Comparison of ENCODE assay signal across 16 cellular contexts in the genomic region with DNA sequence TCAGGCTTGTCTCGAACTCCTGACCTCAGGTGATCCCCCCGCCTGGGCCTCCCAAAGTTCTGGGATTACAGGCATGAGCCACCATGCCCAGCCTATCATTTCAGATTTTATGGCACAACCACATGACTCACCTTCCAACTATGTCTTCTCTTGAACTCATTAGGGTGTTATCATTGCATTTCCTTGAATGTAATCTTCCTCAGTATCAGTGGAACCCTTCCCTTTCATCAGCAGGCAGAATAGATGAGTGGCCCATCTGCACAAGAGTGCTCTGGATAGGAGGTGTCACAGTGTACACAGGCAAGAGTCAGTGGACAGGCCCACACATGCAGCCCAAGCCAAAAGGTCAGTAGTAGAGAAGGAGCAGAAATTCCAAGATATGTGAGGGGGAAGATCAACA. TPM values are rescaled to one million over a fixed set of nuclear protein-coding genes. Genes with fewer than 3 reads are reported as not detected.
DNase-seq lines count a peak whose midpoint lies in the region; FAIRE-seq and TF ChIP-seq lines count a peak whose summit lies in the region.
"Had no signal": no experiment of that assay in that cellular context is flagged by ENCODE, and none has a peak within 500 bp of the region (broad histone marks: within the 10 kb centered on the region; RNA-seq: fewer than 3 reads in every experiment).

No MANE protein-coding gene starts in this region.

- in situ Hi-C loops in brain microvascular endothelial cell (cut with HindIII; ENCODE audit: low pct_ligation_motif_present, low sequenced_read_pairs), result no loop called here

- no peaks in the 10 kb centered on the region for H3K36me3 ChIP-seq in Caco-2 (ENCODE audit: control insufficient read depth, insufficient read depth, low read length)
- H3K36me3 ChIP-seq in brain microvascular endothelial cell (replicated peaks), result no peaks in the 10 kb centered on the region
- H3K36me3 ChIP-seq in mesenchymal stem cell (ENCODE audit: control insufficient read depth in 1 of 2, insufficient read depth in 2 of 2, low read depth in 1 of 2, low read length in 2 of 2), result no peaks in the 10 kb centered on the region
- no peaks in the 10 kb centered on the region for H3K36me3 ChIP-seq in OCI-LY7 (ENCODE audit: insufficient read depth, low read length)
- H3K36me3 ChIP-seq in suprapubic skin, result no peaks in the 10 kb centered on the region
- H3K36me3 ChIP-seq: SJCRH30 had no signal

- no peak overlapping the region for H3T11ph ChIP-seq in H9 (ENCODE audit: low read length)

- H3K4me1 ChIP-seq in Caco-2, result peaks cover 42% of the 10 kb centered on the region
- H3K4me1 ChIP-seq in mesenchymal stem cell (ENCODE audit: control insufficient read depth, insufficient read depth, low read depth, low read length), result peaks cover 4% of the 10 kb centered on the region
- H3K4me1 ChIP-seq in H9 (ENCODE audit: insufficient read depth, low read length), result no peaks in the 10 kb centered on the region
- H3K4me1 ChIP-seq in OCI-LY7 (ENCODE audit: insufficient read depth, low read length, poor library complexity, severe bottlenecking), result no peaks in the 10 kb centered on the region
- H3K4me1 ChIP-seq in suprapubic skin, result no peaks in the 10 kb centered on the region
- H3K4me1 ChIP-seq: psoas muscle, SJCRH30 had no signal

- no peak overlapping the region for H4K5ac ChIP-seq in H9 (ENCODE audit: insufficient read length, low read depth, low read length)

- 83% methylated on average over 2 of the region's 2 CpGs for WGBS in mesenchymal stem cell
- WGBS in H9 (ENCODE audit: extremely low coverage, insufficient read length, low lambda C conversion rate), result no CpG with 5 or more reads among the region's 2 CpGs
- WGBS in suprapubic skin, result 66% methylated on average over 2 of the region's 2 CpGs

- H2BK120ac ChIP-seq in mesenchymal stem cell (ENCODE audit: low read depth, low read length), result no peak overlapping the region
- H2BK120ac ChIP-seq in H9 (ENCODE audit: low read depth, low read length, poor library complexity, severe bottlenecking), result no peak overlapping the region

- no peaks in the 10 kb centered on the region for H3K9me2 ChIP-seq in OCI-LY7 (ENCODE audit: insufficient read depth, low read length)

- no peak overlapping the region for H3K56ac ChIP-seq in H9 (ENCODE audit: insufficient read length, low read depth, low read length)

- H3K9me3 Mint-ChIP-seq in Caco-2 (ENCODE audit: unreplicated experiment), result peaks cover 50% of the 10 kb centered on the region
- peaks cover 5% of the 10 kb centered on the region in 2 experiments; a peak in 3 of 5 replicates for H3K9me3 Mint-ChIP-seq in H9

- no peak overlapping the region for H2BK5ac ChIP-seq in mesenchymal stem cell (ENCODE audit: low read depth, low read length, poor library complexity, severe bottlenecking)
- no peak overlapping the region for H2BK5ac ChIP-seq in H9 (ENCODE audit: insufficient read length, low read length)

- TF ChIP-seq POLR2A in suprapubic skin (IDR thresholded peaks at IDR 0.05), result no peak

- no peaks in the 10 kb centered on the region for H3K79me2 ChIP-seq in H9 (ENCODE audit: insufficient read depth, low read length)
- no peaks in the 10 kb centered on the region for H3K79me2 ChIP-seq in OCI-LY7 (ENCODE audit: insufficient read depth, low read depth, low read length)

- H3K23ac ChIP-seq in mesenchymal stem cell (ENCODE audit: low read length in 2 of 2), result no peak overlapping the region
- H3K23ac ChIP-seq in H9 (ENCODE audit: insufficient read length, low read depth, low read length), result no peak overlapping the region

- no peaks in the 10 kb centered on the region for H3K79me1 ChIP-seq in mesenchymal stem cell (replicated peaks; ENCODE audit: low read length, poor library complexity, severe bottlenecking)
- H3K79me1 ChIP-seq in H9 (ENCODE audit: insufficient read depth, low read depth, low read length, poor library complexity, severe bottlenecking), result no peaks in the 10 kb centered on the region

- no peak overlapping the region for H4K91ac ChIP-seq in mesenchymal stem cell (ENCODE audit: low read length)
- H4K91ac ChIP-seq in H9 (ENCODE audit: insufficient read length, low read depth, low read length), result no peak overlapping the region

- H3K9ac ChIP-seq in mesenchymal stem cell (ENCODE audit: low read length) (peak overlapping the region; percentile 59), H9 (ENCODE audit: extremely low read depth, insufficient read length, low read length) (no peak overlapping the region)

- H2BK15ac ChIP-seq in mesenchymal stem cell (ENCODE audit: low read depth, poor library complexity, severe bottlenecking) (no peak overlapping the region), H9 (ENCODE audit: low read depth, low read length) (no peak overlapping the region)

- H3K4me1 Mint-ChIP-seq in Caco-2 (ENCODE audit: low read depth, unreplicated experiment) (peaks cover 27% of the 10 kb centered on the region), H9 (no peaks in the 10 kb centered on the region)
- H3K4me1 Mint-ChIP-seq: CD8-positive, alpha-beta memory T cell had no signal

- no peak overlapping the region for H2BK20ac ChIP-seq in H9 (ENCODE audit: low read depth, low read length, poor library complexity, severe bottlenecking)

- FAIRE-seq in frontal cortex (lab: Jason Lieb, UNC), result no peak

- no peaks in the 10 kb centered on the region for H3K23me2 ChIP-seq in H9 (ENCODE audit: insufficient read length, low read depth, low read length, poor library complexity, severe bottlenecking)

- H2AK5ac ChIP-seq in mesenchymal stem cell (ENCODE audit: low read length, severe bottlenecking) (no peak overlapping the region), H9 (ENCODE audit: insufficient read length, low read length) (no peak overlapping the region)

- H3K4ac ChIP-seq in mesenchymal stem cell (ENCODE audit: low read depth in 1 of 2, low read length in 2 of 2) (no peak overlapping the region), H9 (ENCODE audit: low read depth, low read length) (no peak overlapping the region)

- no peak for TF ChIP-seq CTCF in Caco-2 (IDR thresholded peaks at IDR 0.05; ENCODE audit: insufficient read depth in 1 of 2, low read depth in 1 of 2, low read length in 1 of 2, severe bottlenecking in 1 of 2, unreplicated experiment in 1 of 2)
- TF ChIP-seq CTCF in brain microvascular endothelial cell (IDR thresholded peaks at IDR 0.05; ENCODE audit: low read depth, low read length, missing control alignments), result no peak
- TF ChIP-seq CTCF in H9 (conservative IDR thresholded peaks at IDR 0.05), result no peak
- TF ChIP-seq CTCF in OCI-LY7 (conservative IDR thresholded peaks at IDR 0.05; ENCODE audit: low read length), result no peak
- TF ChIP-seq CTCF in suprapubic skin (IDR thresholded peaks at IDR 0.05), result no peak

- H3K9me3 ChIP-seq in Caco-2, result peaks cover 39% of the 10 kb centered on the region
- peaks cover 8% of the 10 kb centered on the region for H3K9me3 ChIP-seq in mesenchymal stem cell (ENCODE audit: control insufficient read depth, low read length)
- H3K9me3 ChIP-seq in H9 (ENCODE audit: control insufficient read depth, low read depth, low read length), result no peaks in the 10 kb centered on the region
- H3K9me3 ChIP-seq in OCI-LY7 (ENCODE audit: low read length), result no peaks in the 10 kb centered on the region
- no peaks in the 10 kb centered on the region for H3K9me3 ChIP-seq in suprapubic skin
- H3K9me3 ChIP-seq: psoas muscle, SJCRH30 had no signal

- CTCF ChIA-PET in Caco-2 (lab: Charles Lee) (interaction anchor here (0.5 to 1.5 kb wide), 3 partner anchors 24 to 464 kb away, joined by 3 to 4 read pairs (median 3); no protein-coding TSS in a partner anchor), OCI-LY7 (lab: Charles Lee; ENCODE audit: unreplicated experiment) (no interaction called here)

- intact Hi-C loops in Caco-2 (cut with micrococcal nuclease; ENCODE audit: unreplicated experiment), result loop anchor here (2.0 kb wide), 1 partner anchor 28 kb away; a partner anchor contains a TSS
- intact Hi-C loops in OCI-LY7 (cut with micrococcal nuclease; ENCODE audit: unreplicated experiment), result no loop called here

- DNase-seq in Caco-2, result peak; percentile 61 to 89
- DNase-seq in LHCN-M2 (ENCODE audit: low read depth), result peak; percentile 71
- peak; percentile 47 for DNase-seq in brain microvascular endothelial cell
- peak; percentile 20 for DNase-seq in mesenchymal stem cell
- no peak for DNase-seq in H9
- no peak for DNase-seq in OCI-LY7 (ENCODE audit: low spot score)
- DNase-seq in frontal cortex (ENCODE audit: low spot score in 2 of 2), result no peak
- DNase-seq in suprapubic skin (ENCODE audit: low spot score in 2 of 2), result no peak
- DNase-seq: amygdala; CD8-positive, alpha-beta memory T cell; effector memory CD4-positive, alpha-beta T cell; NCI-H1417 treated with DMSO at 0.1 percent for 48 hours; psoas muscle; SJCRH30; stimulated activated CD4-positive, alpha-beta T cell treated with anti-CD3 and anti-CD28 coated beads, Interleukin-4, amount 100 ng/mL, for 4 hours had no signal

- H3K14ac ChIP-seq in mesenchymal stem cell (ENCODE audit: low read length in 2 of 2), result no peak overlapping the region
- no peak overlapping the region for H3K14ac ChIP-seq in H9 (ENCODE audit: insufficient read depth, low read length)

- H3K18ac ChIP-seq in mesenchymal stem cell (ENCODE audit: low read depth in 1 of 2, low read length in 2 of 2) (no peak overlapping the region), H9 (ENCODE audit: insufficient read length, low read depth, low read length) (no peak overlapping the region)

- H2AFZ ChIP-seq in mesenchymal stem cell (ENCODE audit: low read depth, low read length), result no peak overlapping the region
- H2AFZ ChIP-seq in H9 (ENCODE audit: low read length), result no peak overlapping the region
- no peak overlapping the region for H2AFZ ChIP-seq in OCI-LY7 (ENCODE audit: low read length)

- H3K4me3 ChIP-seq in Caco-2 (ENCODE audit: low read depth, low read length) (no peak overlapping the region), brain microvascular endothelial cell (ENCODE audit: low read depth, low read length) (no peak overlapping the region), mesenchymal stem cell (ENCODE audit: insufficient read depth in 1 of 2, low read depth in 1 of 2, low read length in 2 of 2) (peak overlapping the region in 1 of 2 experiments; percentile 29), OCI-LY7 (ENCODE audit: low read depth, low read length, poor library complexity, severe bottlenecking) (no peak overlapping the region), suprapubic skin (no peak overlapping the region)
- H3K4me3 ChIP-seq: psoas muscle, SJCRH30 had no signal

- peak overlapping the region; percentile 1 for H3K4me3 Mint-ChIP-seq in Caco-2 (ENCODE audit: unreplicated experiment)
- H3K4me3 Mint-ChIP-seq in H9, result no peak overlapping the region
- H3K4me3 Mint-ChIP-seq: CD8-positive, alpha-beta memory T cell had no signal

- H3K27me3 ChIP-seq in Caco-2 (replicated peaks; ENCODE audit: control insufficient read depth, insufficient read depth, low read length), result no peaks in the 10 kb centered on the region
- H3K27me3 ChIP-seq in brain microvascular endothelial cell (replicated peaks), result no peaks in the 10 kb centered on the region
- H3K27me3 ChIP-seq in mesenchymal stem cell (ENCODE audit: control insufficient read depth in 1 of 2, insufficient read depth in 1 of 2, low read length in 2 of 2), result no peaks in the 10 kb centered on the region
- H3K27me3 ChIP-seq in H9 (ENCODE audit: insufficient read depth, low read length), result no peaks in the 10 kb centered on the region
- no peaks in the 10 kb centered on the region for H3K27me3 ChIP-seq in suprapubic skin
- H3K27me3 ChIP-seq: SJCRH30 had no signal

- H3K27ac Mint-ChIP-seq in Caco-2 (ENCODE audit: unreplicated experiment), result peak overlapping the region; percentile 36
- no peak overlapping the region for H3K27ac Mint-ChIP-seq in H9
- H3K27ac Mint-ChIP-seq: CD8-positive, alpha-beta memory T cell had no signal

- H3K27me3 Mint-ChIP-seq in Caco-2 (ENCODE audit: insufficient read depth, unreplicated experiment), result no peaks in the 10 kb centered on the region
- no peaks in the 10 kb centered on the region for H3K27me3 Mint-ChIP-seq in H9 (ENCODE audit: low read depth)

- POLR2A ChIA-PET in Caco-2 (lab: Charles Lee) (no interaction called here), OCI-LY7 (lab: Charles Lee) (no interaction called here)

- BruUV-seq in Caco-2 (replicated peaks; lab: Mats Ljungman, UMichigan), result no TSS peak
- BruUV-seq in OCI-LY7 (replicated peaks; lab: Mats Ljungman, UMichigan), result no TSS peak

- no peaks in the 10 kb centered on the region for H4K20me1 ChIP-seq in H9 (ENCODE audit: control insufficient read depth, insufficient read depth, insufficient read length)
- H4K20me1 ChIP-seq in OCI-LY7 (ENCODE audit: insufficient read depth, low read length), result no peaks in the 10 kb centered on the region

- H3K4me2 ChIP-seq in mesenchymal stem cell (ENCODE audit: low read length, poor library complexity, severe bottlenecking), result no peak overlapping the region
- no peak overlapping the region for H3K4me2 ChIP-seq in H9 (ENCODE audit: insufficient read depth, insufficient read length, low read length)
- H3K4me2 ChIP-seq in OCI-LY7 (ENCODE audit: low read length), result no peak overlapping the region

- H3K36me3 Mint-ChIP-seq in Caco-2 (ENCODE audit: insufficient read depth, unreplicated experiment), result no peaks in the 10 kb centered on the region
- H3K36me3 Mint-ChIP-seq in H9 (ENCODE audit: insufficient read depth in 1 of 3, low read depth in 3 of 3), result peaks cover 0 to 4% (median 0%) of the 10 kb centered on the region in 3 experiments; a peak in 2 of 7 replicates
- H3K36me3 Mint-ChIP-seq: CD8-positive, alpha-beta memory T cell had no signal

- H4K8ac ChIP-seq in mesenchymal stem cell (ENCODE audit: low read length) (no peak overlapping the region), H9 (replicated peaks; ENCODE audit: insufficient read length, low read depth, low read length) (no peak overlapping the region)

- no peak for TF ChIP-seq EP300 in suprapubic skin (IDR thresholded peaks at IDR 0.05)

- peak overlapping the region; percentile 47 for H3K27ac ChIP-seq in brain microvascular endothelial cell
- no peak overlapping the region for H3K27ac ChIP-seq in mesenchymal stem cell (ENCODE audit: low read length, poor library complexity, severe bottlenecking)
- H3K27ac ChIP-seq in H9 (ENCODE audit: insufficient read length, low read depth, low read length), result no peak overlapping the region
- H3K27ac ChIP-seq in OCI-LY7 (ENCODE audit: low read depth, low read length, poor library complexity, severe bottlenecking), result no peak overlapping the region
- H3K27ac ChIP-seq in suprapubic skin, result no peak overlapping the region
- H3K27ac ChIP-seq: psoas muscle, SJCRH30, VCaP had no signal

- H2BK12ac ChIP-seq in mesenchymal stem cell (ENCODE audit: low read length in 2 of 2) (no peak overlapping the region), H9 (ENCODE audit: insufficient read length, low read depth, low read length) (no peak overlapping the region)

RNA-seq across cellular contexts. Expression of a gene that starts 29.1 kb away (rescaled TPM):
- total RNA-seq in Caco-2 (2022) (11.5 and 12.7 TPM in 2 replicates), LHCN-M2 (2014; rRNA removed) (3.5 and 3.7 TPM in 2 replicates), H9 (2021) (0.72 and 1.1 TPM in 2 replicates), OCI-LY7 (2022) (not detected in 2 replicates), frontal cortex (4.9 TPM), suprapubic skin (under 1 TPM in 3 of 4 donors, not detected in 1; 0.55 to 0.76 (median 0.59) TPM)
- 1.6 TPM for polyA plus RNA-seq in LHCN-M2 (2012)
- 0.40 TPM for polyA plus RNA-seq in mesenchymal stem cell (2013, experiment 1 of 2)
- 0.38 TPM for polyA plus RNA-seq in mesenchymal stem cell (2013, experiment 2 of 2)
- total RNA-seq in OCI-LY7 (2014; rRNA removed; shearing (Covaris generic)), result not detected in 2 replicates

Comparison
In these comparisons a context has a peak if more than half of its experiments do, and no peak if none do; other contexts are left out.
1. DNase-seq: peak in Caco-2 (2 of 2), LHCN-M2 (single experiment), brain microvascular endothelial cell (single experiment) and mesenchymal stem cell (single experiment); none in H9 (single experiment), OCI-LY7 (single experiment), frontal cortex (0 of 2) and suprapubic skin (0 of 2).